ENCODE assay signal across 8 cellular contexts in genomic region chr6:135128268-135128914, GRCh38. TPM values are rescaled to one million over a fixed set of nuclear protein-coding genes. Genes with fewer than 3 reads are reported as not detected.
DNase-seq lines count a peak whose midpoint lies in the region; ATAC-seq and TF ChIP-seq lines count a peak whose summit lies in the region.

No MANE protein-coding gene starts in this region.

- no peaks in the 10 kb centered on the region for H3K27me3 Mint-ChIP-seq in natural killer cell treated with Interleukin-12 subunit alpha and Interleukin-12 subunit beta and Interleukin-15 and Interleukin-18, amount 100 ng/mL, for 72 hours
- no peaks in the 10 kb centered on the region for H3K27me3 Mint-ChIP-seq in glutamatergic neuron (ENCODE audit: unreplicated experiment)

- peaks cover 56 to 65% of the 10 kb centered on the region in 2 donors for H3K4me1 Mint-ChIP-seq in natural killer cell treated with Interleukin-12 subunit alpha and Interleukin-12 subunit beta and Interleukin-15 and Interleukin-18, amount 100 ng/mL, for 72 hours (ENCODE audit: low read depth in 2 of 2)
- no peaks in the 10 kb centered on the region for H3K4me1 Mint-ChIP-seq in glutamatergic neuron (ENCODE audit: low read depth, unreplicated experiment)

- ATAC-seq in GM18868 (IDR thresholded peaks at IDR 0.05; ENCODE audit: unreplicated experiment) (peak; percentile 82), HG03045 (IDR thresholded peaks at IDR 0.05; ENCODE audit: unreplicated experiment) (peak; percentile 81)
- ATAC-seq in natural killer cell treated with Interleukin-12 subunit alpha and Interleukin-12 subunit beta and Interleukin-15 and Interleukin-18, amount 100 ng/mL, for 72 hours = peak; percentile 97

- no peak for TF ChIP-seq CTCF in glutamatergic neuron (IDR thresholded peaks at IDR 0.05; ENCODE audit: partially characterized antibody, unreplicated experiment)

- H3K36me3 Mint-ChIP-seq in natural killer cell treated with Interleukin-12 subunit alpha and Interleukin-12 subunit beta and Interleukin-15 and Interleukin-18, amount 100 ng/mL, for 72 hours = peaks cover 11% of the 10 kb centered on the region
- H3K36me3 Mint-ChIP-seq in glutamatergic neuron (ENCODE audit: unreplicated experiment) = no peaks in the 10 kb centered on the region

- peaks cover 2% of the 10 kb centered on the region for H3K9me3 Mint-ChIP-seq in natural killer cell treated with Interleukin-12 subunit alpha and Interleukin-12 subunit beta and Interleukin-15 and Interleukin-18, amount 100 ng/mL, for 72 hours
- H3K9me3 Mint-ChIP-seq in glutamatergic neuron (ENCODE audit: unreplicated experiment) = no peaks in the 10 kb centered on the region

- H3K27ac Mint-ChIP-seq in natural killer cell treated with Interleukin-12 subunit alpha and Interleukin-12 subunit beta and Interleukin-15 and Interleukin-18, amount 100 ng/mL, for 72 hours = peak overlapping the region; percentile 98 to 99
- no peak overlapping the region for H3K27ac Mint-ChIP-seq in glutamatergic neuron (ENCODE audit: unreplicated experiment)

- H3K4me3 Mint-ChIP-seq in natural killer cell treated with Interleukin-12 subunit alpha and Interleukin-12 subunit beta and Interleukin-15 and Interleukin-18, amount 100 ng/mL, for 72 hours = peak overlapping the region; percentile 93
- no peak overlapping the region for H3K4me3 Mint-ChIP-seq in glutamatergic neuron (ENCODE audit: unreplicated experiment)

- peak; percentile 58 to 62 for DNase-seq in activated CD4-positive, alpha-beta T cell treated with anti-CD3 and anti-CD28 coated beads for 4 hours
- DNase-seq in natural killer cell treated with Interleukin-12 subunit alpha and Interleukin-12 subunit beta and Interleukin-15 and Interleukin-18, amount 100 ng/mL, for 72 hours (ENCODE audit: low spot score) = peak; percentile 86
- no peak for DNase-seq in SIG-M5 treated with dmso at 0.1 percent for 504 hours (lab: John Stamatoyannopoulos, UW; ENCODE audit: unreplicated experiment)
- DNase-seq in kidney tubule cell (ENCODE audit: low spot score) = no peak
- DNase-seq in NCI-H187 (lab: John Stamatoyannopoulos, UW) = no peak
- DNase-seq in glutamatergic neuron = no peak

RNA-seq across cellular contexts. Expression of gene MYB, which starts 52.7 kb away (rescaled TPM):
- 100 to 1,000 TPM in 1 of 2 donors, 10 to 100 TPM in 1; 66.1 to 145 TPM for total RNA-seq in natural killer cell treated with Interleukin-12 subunit alpha and Interleukin-12 subunit beta and Interleukin-15 and Interleukin-18, amount 100 ng/mL, for 72 hours
- total RNA-seq in glutamatergic neuron (ENCODE audit: unreplicated experiment) = 0.56 TPM

Comparison
In these comparisons a context has a peak if more than half of its experiments do, and no peak if none do; other contexts are left out.
1. DNase-seq: peak in activated CD4-positive, alpha-beta T cell treated with anti-CD3 and anti-CD28 coated beads for 4 hours (2 of 2) and natural killer cell treated with Interleukin-12 subunit alpha and Interleukin-12 subunit beta and Interleukin-15 and Interleukin-18, amount 100 ng/mL, for 72 hours (single experiment); none in SIG-M5 treated with dmso at 0.1 percent for 504 hours (single experiment), kidney tubule cell (single experiment), NCI-H187 (0 of 2) and glutamatergic neuron (single experiment).
2. RNA of gene MYB, which starts 52.7 kb away (total RNA-seq): 66.1 to 145 TPM in natural killer cell treated with Interleukin-12 subunit alpha and Interleukin-12 subunit beta and Interleukin-15 and Interleukin-18, amount 100 ng/mL, for 72 hours; 0.56 TPM in glutamatergic neuron (single experiment); every median in the first group is over 10 times any median in the second.
3. Peak in every context shown above with its lines, with median percentiles within 50 percentile points of each other: ATAC-seq.